ENCODE assay signal across 22 cellular contexts in genomic region chr6:73076211-73076610, GRCh38.
"Had no signal": no experiment of that assay in that cellular context is flagged by ENCODE, and none has a peak within 500 bp of the region (broad histone marks: within the 10 kb centered on the region; RNA-seq: fewer than 3 reads in every experiment).

No MANE protein-coding gene starts in this region.

- H3K27ac Mint-ChIP-seq: activated naive CD8-positive, alpha-beta T cell; activated T-helper 1 cell treated with anti-CD3 and anti-CD28 coated beads, Interleukin-12 subunit alpha, Interleukin-12 subunit beta, Interleukin-2, Interleukin-4 antibody, amounts not matched to agents 30 ng/mL and 10 ng/mL and 1 ng/mL, durations not matched to agents 14 hours and 24 hours and 36 hours; dendritic cell treated with granulocyte-macrophage colony-stimulating factor and Interleukin-4, amounts not matched to agents 40 ng/mL and 50 ng/mL, for 4 days; memory B cell; naive B cell; progenitor cell of endocrine pancreas had no signal

- H3K4me1 ChIP-seq: gastrocnemius medialis, tibial artery had no signal

- H3K36me3 ChIP-seq: gastrocnemius medialis, tibial artery had no signal

- H3K4me3 Mint-ChIP-seq: activated naive CD8-positive, alpha-beta T cell; activated T-helper 1 cell treated with anti-CD3 and anti-CD28 coated beads, Interleukin-12 subunit alpha, Interleukin-12 subunit beta, Interleukin-2, Interleukin-4 antibody, amounts not matched to agents 30 ng/mL and 10 ng/mL and 1 ng/mL, durations not matched to agents 14 hours and 24 hours and 36 hours; dendritic cell treated with granulocyte-macrophage colony-stimulating factor and Interleukin-4, amounts not matched to agents 40 ng/mL and 50 ng/mL, for 4 days; memory B cell; naive B cell; neural crest cell had no signal

- H3K27me3 Mint-ChIP-seq: activated naive CD8-positive, alpha-beta T cell; dendritic cell treated with granulocyte-macrophage colony-stimulating factor and Interleukin-4, amounts not matched to agents 40 ng/mL and 50 ng/mL, for 4 days; memory B cell; naive B cell; progenitor cell of endocrine pancreas had no signal

- H3K27ac ChIP-seq: gastrocnemius medialis, tibial artery had no signal

- H3K4me1 Mint-ChIP-seq: memory B cell, naive B cell had no signal

- H3K4me3 ChIP-seq: gastrocnemius medialis, mucosa of descending colon, tibial artery had no signal

- DNase-seq: activated gamma-delta T cell treated with Interleukin-2 at 50 U/mL for 16 hours; amniotic stem cell; effector CD8-positive, alpha-beta T cell; gastrocnemius medialis; head of caudate nucleus; kidney glomerular epithelial cell; mucosa of descending colon; naive B cell; stimulated activated CD4-positive, alpha-beta T cell treated with anti-CD3 and anti-CD28 coated beads, Interleukin-12 subunit alpha, Interleukin-12 subunit beta, amount 100 ng/mL, for 4 hours; stimulated activated CD4-positive, alpha-beta T cell treated with anti-CD3 and anti-CD28 coated beads, Interleukin-1b, Interleukin-23, amount 100 ng/mL, for 48 hours; stimulated activated naive CD8-positive, alpha-beta T cell treated with anti-CD3 and anti-CD28 coated beads, Interleukin-15, Interleukin-2, amounts not matched to agents 100 U/mL and 50 U/mL, for 24 hours; substantia nigra; T1000; tibial artery had no signal

- H3K9me3 Mint-ChIP-seq: activated T-helper 1 cell treated with anti-CD3 and anti-CD28 coated beads, Interleukin-12 subunit alpha, Interleukin-12 subunit beta, Interleukin-2, Interleukin-4 antibody, amounts not matched to agents 30 ng/mL and 10 ng/mL and 1 ng/mL, durations not matched to agents 14 hours and 24 hours and 36 hours; dendritic cell treated with granulocyte-macrophage colony-stimulating factor and Interleukin-4, amounts not matched to agents 40 ng/mL and 50 ng/mL, for 4 days; memory B cell; naive B cell; neural crest cell had no signal

- H3K27me3 ChIP-seq: gastrocnemius medialis, tibial artery had no signal

- H3K9me3 ChIP-seq: gastrocnemius medialis, mucosa of descending colon, tibial artery had no signal

- ATAC-seq: activated CD4-positive, CD25-positive, alpha-beta regulatory T cell treated with anti-CD3 and anti-CD28 coated beads, Interleukin-2, amount 50 U/mL, for 24 hours; esophagus mucosa; gastrocnemius medialis; mucosa of descending colon; stimulated activated naive CD8-positive, alpha-beta T cell treated with anti-CD3 and anti-CD28 coated beads, Interleukin-15, Interleukin-2, amounts not matched to agents 100 U/mL and 50 U/mL, for 24 hours had no signal
